20 cellular contexts compared by ENCODE assay signal in the genomic region with DNA sequence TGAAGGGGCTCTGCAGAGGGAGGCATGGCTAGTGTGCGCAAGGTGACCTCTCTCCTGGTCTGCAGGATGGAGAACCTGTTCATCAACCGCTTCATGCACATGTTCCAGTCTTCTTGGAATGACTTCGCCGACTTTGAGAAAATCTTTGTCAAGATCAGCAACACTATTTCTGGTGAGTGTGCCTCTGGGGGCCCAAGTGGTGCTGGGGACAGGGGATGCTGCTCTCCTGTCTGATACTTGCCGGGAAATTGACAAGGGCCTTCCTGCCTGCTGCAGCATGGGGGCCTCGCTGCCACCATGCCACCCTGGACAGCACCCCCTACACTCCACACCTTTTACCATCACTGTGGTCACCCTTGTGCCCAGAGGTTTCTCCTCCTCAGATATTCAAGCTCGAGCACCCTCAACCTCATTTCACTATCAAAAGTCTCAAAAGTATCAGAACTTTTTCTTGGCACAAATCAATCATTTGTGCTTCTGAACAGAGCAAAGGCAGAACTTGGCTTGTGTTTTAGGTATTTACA. TPM values are rescaled to one million over a fixed set of nuclear protein-coding genes. Genes with fewer than 3 reads are reported as not detected.
DNase-seq lines count a peak whose midpoint lies in the region; ATAC-seq, FAIRE-seq and TF ChIP-seq lines count a peak whose summit lies in the region.
"Had no signal": no experiment of that assay in that cellular context is flagged by ENCODE, and none has a peak within 500 bp of the region (broad histone marks: within the 10 kb centered on the region; RNA-seq: fewer than 3 reads in every experiment).

No MANE protein-coding gene starts in this region.

- TF ChIP-seq CTCF in GM23338 (conservative IDR thresholded peaks at IDR 0.05; ENCODE audit: low read depth in 2 of 2) (no peak), GM12878 (IDR thresholded peaks at IDR 0.05 in 2 of 3, conservative IDR thresholded peaks at IDR 0.05 in 1 of 3; ENCODE audit: control insufficient read depth in 2 of 3, extremely low read depth in 1 of 3, insufficient read depth in 1 of 3, low read depth in 3 of 3, low read length in 3 of 3) (no peak)

- peaks cover 31% of the 10 kb centered on the region for H3K4me1 Mint-ChIP-seq in activated naive CD4-positive, alpha-beta T cell treated with anti-CD3 and anti-CD28 coated beads for 36 hours (ENCODE audit: low read depth)
- peaks cover 12% of the 10 kb centered on the region for H3K4me1 Mint-ChIP-seq in GM23338
- peaks cover 66% of the 10 kb centered on the region for H3K4me1 Mint-ChIP-seq in stimulated activated memory B cell treated with anti-CD40 and anti-IgM and Interleukin-4, amounts not matched to agents 10 μg/mL and 1 μg/mL and 100 μg/mL, for 72 hours

- CTCF ChIA-PET in activated naive CD4-positive, alpha-beta T cell treated with anti-CD3 and anti-CD28 coated beads for 36 hours (lab: Charles Lee), result no interaction called here
- CTCF ChIA-PET in GM12878 (lab: Yijun Ruan, JAX), result interaction anchor here (0.9 to 1.5 kb wide), 2 partner anchors 10 to 11 kb away, joined by 3 read pairs; no protein-coding TSS in a partner anchor

- no peak for TF ChIP-seq POLR2A in GM12878 (IDR thresholded peaks at IDR 0.05; ENCODE audit: low read depth, low read length)

- H3K36me3 Mint-ChIP-seq in activated naive CD4-positive, alpha-beta T cell treated with anti-CD3 and anti-CD28 coated beads for 36 hours (ENCODE audit: low read depth), result no peaks in the 10 kb centered on the region
- H3K36me3 Mint-ChIP-seq in GM23338 (ENCODE audit: low read depth), result peaks cover 4% of the 10 kb centered on the region; the same call in 1 of the 3 replicates
- H3K36me3 Mint-ChIP-seq in stimulated activated memory B cell treated with anti-CD40 and anti-IgM and Interleukin-4, amounts not matched to agents 10 μg/mL and 1 μg/mL and 100 μg/mL, for 72 hours, result peaks cover 58% of the 10 kb centered on the region

- no peak for TF ChIP-seq EP300 in GM12878 (IDR thresholded peaks at IDR 0.05; ENCODE audit: borderline replicate concordance in 1 of 2, control insufficient read depth in 1 of 2, low read depth in 2 of 2, low read length in 2 of 2)

- BruUV-seq in GM12878 (replicated peaks; lab: Mats Ljungman, UMichigan), result no TSS peak

- H3K4me1 ChIP-seq in GM23338 (ENCODE audit: insufficient read depth) (no peaks in the 10 kb centered on the region), GM12878 (ENCODE audit: control insufficient read depth, insufficient read depth, low read length) (peaks cover 28% of the 10 kb centered on the region)

- H3K9me3 ChIP-seq in GM12878 (replicated peaks; ENCODE audit: control insufficient read depth, insufficient read depth, low read length), result no peaks in the 10 kb centered on the region

- H3K36me3 ChIP-seq in GM23338 (ENCODE audit: insufficient read depth), result no peaks in the 10 kb centered on the region
- H3K36me3 ChIP-seq in GM12878 (ENCODE audit: control insufficient read depth in 2 of 2, insufficient read depth in 2 of 2, low read length in 1 of 2), result peaks cover 0 to 9% of the 10 kb centered on the region in 2 experiments; a peak in 2 of 4 replicates

- H4K20me1 ChIP-seq in GM23338 (replicated peaks; ENCODE audit: insufficient read depth) (no peaks in the 10 kb centered on the region), GM12878 (ENCODE audit: control insufficient read depth, insufficient read depth) (no peaks in the 10 kb centered on the region)

- H3K4me3 Mint-ChIP-seq in activated naive CD4-positive, alpha-beta T cell treated with anti-CD3 and anti-CD28 coated beads for 36 hours, result no peak overlapping the region
- H3K4me3 Mint-ChIP-seq in GM23338, result no peak overlapping the region
- no peak overlapping the region for H3K4me3 Mint-ChIP-seq in stimulated activated memory B cell treated with anti-CD40 and anti-IgM and Interleukin-4, amounts not matched to agents 10 μg/mL and 1 μg/mL and 100 μg/mL, for 72 hours

- no peaks in the 10 kb centered on the region for H3F3A ChIP-seq in GM23338 (replicated peaks; ENCODE audit: low read depth)

- H3K9me3 Mint-ChIP-seq in activated naive CD4-positive, alpha-beta T cell treated with anti-CD3 and anti-CD28 coated beads for 36 hours, result no peaks in the 10 kb centered on the region
- H3K9me3 Mint-ChIP-seq in GM23338, result no peaks in the 10 kb centered on the region; the same call in 2 of the 3 replicates
- H3K9me3 Mint-ChIP-seq in stimulated activated memory B cell treated with anti-CD40 and anti-IgM and Interleukin-4, amounts not matched to agents 10 μg/mL and 1 μg/mL and 100 μg/mL, for 72 hours, result no peaks in the 10 kb centered on the region

- H3K27ac Mint-ChIP-seq in activated naive CD4-positive, alpha-beta T cell treated with anti-CD3 and anti-CD28 coated beads for 36 hours, result peak overlapping the region; percentile 30
- no peak overlapping the region for H3K27ac Mint-ChIP-seq in GM23338
- H3K27ac Mint-ChIP-seq in stimulated activated memory B cell treated with anti-CD40 and anti-IgM and Interleukin-4, amounts not matched to agents 10 μg/mL and 1 μg/mL and 100 μg/mL, for 72 hours, result peak overlapping the region; percentile 99

- H3K9me2 ChIP-seq in GM23338 (ENCODE audit: insufficient read depth), result no peaks in the 10 kb centered on the region

- TF ChIP-seq RAD21 in GM12878 (IDR thresholded peaks at IDR 0.05; ENCODE audit: insufficient read depth, low read depth, low read length), result no peak

- FAIRE-seq in GM12878 (lab: Jason Lieb, UNC), result no peak

- RAD21 ChIA-PET in GM12878 (lab: Charles Lee; ENCODE audit: unreplicated experiment), result no interaction called here

- H3K27me3 Mint-ChIP-seq in activated naive CD4-positive, alpha-beta T cell treated with anti-CD3 and anti-CD28 coated beads for 36 hours (ENCODE audit: low read depth), result no peaks in the 10 kb centered on the region
- H3K27me3 Mint-ChIP-seq in GM23338 (ENCODE audit: insufficient read depth, low read depth, poor library complexity), result peaks cover 10% of the 10 kb centered on the region
- no peaks in the 10 kb centered on the region for H3K27me3 Mint-ChIP-seq in stimulated activated memory B cell treated with anti-CD40 and anti-IgM and Interleukin-4, amounts not matched to agents 10 μg/mL and 1 μg/mL and 100 μg/mL, for 72 hours

- H3K4me2 ChIP-seq in GM23338 (no peak overlapping the region), GM12878 (ENCODE audit: control insufficient read depth, insufficient read depth) (no peak overlapping the region)

- in situ Hi-C loops in GM12878 (cut with MboI), result no loop called here

- H3K9ac ChIP-seq in GM12878 (ENCODE audit: control insufficient read depth, insufficient read depth, low read length), result no peak overlapping the region

- ATAC-seq in GM23338 (no peak), GM12878 (no peak), HG02588 (IDR thresholded peaks at IDR 0.05; ENCODE audit: unreplicated experiment) (no peak), HG03039 (IDR thresholded peaks at IDR 0.05; ENCODE audit: unreplicated experiment) (no peak)
- no peak for ATAC-seq in stimulated activated memory B cell treated with anti-CD40 and anti-IgM and Interleukin-4, amounts not matched to agents 10 μg/mL and 1 μg/mL and 100 μg/mL, for 72 hours

- H3K27ac ChIP-seq in GM23338 (ENCODE audit: low read depth), result no peak overlapping the region
- H3K27ac ChIP-seq in GM12878 (ENCODE audit: control insufficient read depth, insufficient read depth), result no peak overlapping the region

- DNase-seq in activated naive CD4-positive, alpha-beta T cell treated with anti-CD3 and anti-CD28 coated beads for 36 hours, result no peak
- DNase-seq in activated naive CD4-positive, alpha-beta T cell treated with Interleukin-2 at 50 U/mL for 16 hours, result no peak
- DNase-seq in GM23338 (ENCODE audit: low spot score), result no peak
- DNase-seq in GM12878 (ENCODE audit: low read depth, low spot score), result no peak
- no peak for DNase-seq in NCI-H1105 treated with DMSO at 0.1 percent for 48 hours (lab: John Stamatoyannopoulos, UW)
- DNase-seq: AML-193; DMS 273 treated with DMSO at 0.1 percent for 48 hours; HCEC 1CT; KG1; NCI-H1092; NCI-H1694 treated with DMSO at 0.1 percent for 48 hours; NCI-H69; NK-92 treated with Interleukin-12 subunit alpha and Interleukin-12 subunit beta, amount 100 ng/mL, for 24 hours; OCI-M1; RPMI8226 had no signal

- 98% methylated on average over 7 of the region's 7 CpGs for whole genome bisulfite sequencing in GM12878 (ENCODE audit: insufficient coverage, insufficient replicate concordance, low lambda C conversion rate, missing lambda C conversion rate)

- intact Hi-C loops in activated naive CD4-positive, alpha-beta T cell treated with anti-CD3 and anti-CD28 coated beads for 36 hours (cut with micrococcal nuclease), result loop anchor here (5.0 kb wide), 3 partner anchors 158 to 598 kb away; a partner anchor contains a TSS
- intact Hi-C loops in GM12878 (cut with micrococcal nuclease; ENCODE audit: unreplicated experiment), result no loop called here

- POLR2A ChIA-PET in GM12878 (lab: Charles Lee), result interaction anchor here (1.0 kb wide), 1 partner anchor 9 kb away, joined by 3 read pairs; no protein-coding TSS in a partner anchor

- H3K79me2 ChIP-seq in GM23338 (replicated peaks; ENCODE audit: insufficient read depth) (no peaks in the 10 kb centered on the region), GM12878 (ENCODE audit: control insufficient read depth, insufficient read depth, low read length) (peaks cover 7% of the 10 kb centered on the region)

- SMC1A ChIA-PET in GM12878 (lab: Charles Lee; ENCODE audit: uncharacterized antibody, unreplicated experiment), result interaction anchor here (6.2 kb wide), 1 partner anchor 37 kb away, joined by 56 read pairs; no protein-coding TSS in a partner anchor

- H2AFZ ChIP-seq in GM23338 (no peak overlapping the region), GM12878 (ENCODE audit: control insufficient read depth, low read depth, low read length) (no peak overlapping the region)

- H3K4me3 ChIP-seq in GM23338, result no peak overlapping the region
- no peak overlapping the region for H3K4me3 ChIP-seq in GM12878

- H3K27me3 ChIP-seq in GM23338 (ENCODE audit: insufficient read depth) (no peaks in the 10 kb centered on the region), GM12878 (replicated peaks in 1 of 2; ENCODE audit: control insufficient read depth in 2 of 2, insufficient read depth in 2 of 2, low read length in 1 of 2) (no peaks in the 10 kb centered on the region)

RNA-seq across cellular contexts. Expression of a gene that starts 50.0 kb away (rescaled TPM):
- under 1 TPM; 0.14 to 0.17 TPM for total RNA-seq in activated naive CD4-positive, alpha-beta T cell treated with anti-CD3 and anti-CD28 coated beads for 36 hours
- 5.4 and 5.7 TPM in 2 replicates for total RNA-seq in GM23338 (2014; rRNA removed; shearing (Covaris generic))
- polyA plus RNA-seq in GM23338 (2016; fragmentation: Nextera tagmentation; extraction: Ambion mirVana) (2.8 and 3.7 TPM in 2 replicates), GM12878 (2011; rRNA removed) (0.33 and 0.43 TPM in 2 replicates), GM12878 (2014; fragmentation: Illumina TruSeq; extraction: Trizol) (27.6 and 49.5 TPM in 2 replicates), GM12878 (2014; fragmentation: Nextera tagmentation; extraction: Ambion mirVana) (1 to 10 TPM; 3.3 to 6.5 TPM), GM12878 (2014; rRNA removed) (102 and 104 TPM in 2 replicates), GM12878 (2016; fragmentation: Nextera tagmentation; extraction: Ambion mirVana) (10 to 100 TPM; 31.1 to 37.4 TPM)
- 41.8 and 52.8 TPM in 2 replicates for total RNA-seq in GM12878 (2013; cell fraction: nucleolus; rRNA removed)
- total RNA-seq in GM12878 (2014; rRNA removed) (67.1 and 72.5 TPM in 2 replicates), GM12878 (2014; rRNA removed; fragmentation: Illumina TruSeq; extraction: Trizol) (29.0 and 29.8 TPM in 2 replicates), GM12878 (2021) (62.4 and 69.0 TPM in 2 replicates)
- polyA plus RNA-seq in GM12878 (2011; ENCODE audit: low read depth), result 20.4 TPM
- polyA plus RNA-seq in GM12878 (2011; cell fraction: cytosol; rRNA removed), result 0.55 and 0.76 TPM in 2 replicates
- 2.6 and 4.4 TPM in 2 replicates for polyA plus RNA-seq in GM12878 (2011; cell fraction: nucleus; rRNA removed)
- polyA plus RNA-seq in GM12878 (2012), result 48.8 and 49.2 TPM in 2 replicates
- 0.15 and 1.2 TPM in 2 replicates for polyA minus RNA-seq in GM12878 (2011; rRNA and poly(A)+ RNA removed)
- polyA minus RNA-seq in GM12878 (2011; cell fraction: cytosol; rRNA and poly(A)+ RNA removed), result not detected in 2 replicates
- 0.24 and 1.4 TPM in 2 replicates for polyA minus RNA-seq in GM12878 (2011; cell fraction: nucleus; rRNA and poly(A)+ RNA removed)
- total RNA-seq: A673, M059J had no signal
